In genomic region chr12:65810036-65810435, GRCh38 we compare ENCODE assay signal across 18 cellular contexts. TPM values are rescaled to one million over a fixed set of nuclear protein-coding genes. Genes with fewer than 3 reads are reported as not detected.
DNase-seq lines count a peak whose midpoint lies in the region; ATAC-seq and TF ChIP-seq lines count a peak whose summit lies in the region.
"Had no signal": no experiment of that assay in that cellular context is flagged by ENCODE, and none has a peak within 500 bp of the region (broad histone marks: within the 10 kb centered on the region; RNA-seq: fewer than 3 reads in every experiment).

No MANE protein-coding gene starts in this region.

- peaks cover 39% of the 10 kb centered on the region for H3K4me1 ChIP-seq in adipocyte (ENCODE audit: control insufficient read depth, insufficient read depth, low read length)
- H3K4me1 ChIP-seq in GM23338 (ENCODE audit: insufficient read depth) = peaks cover 15% of the 10 kb centered on the region

- ATAC-seq in GM19452 (IDR thresholded peaks at IDR 0.05; ENCODE audit: unreplicated experiment) = no peak
- ATAC-seq in GM21447 (IDR thresholded peaks at IDR 0.05; ENCODE audit: unreplicated experiment) = no peak
- ATAC-seq in GM23338 = no peak
- ATAC-seq: HCT116, PC-3 had no signal

- H3K79me2 ChIP-seq in GM23338 (replicated peaks; ENCODE audit: insufficient read depth) = no peaks in the 10 kb centered on the region

- no peaks in the 10 kb centered on the region for H3K9me2 ChIP-seq in GM23338 (ENCODE audit: insufficient read depth)

- no peak overlapping the region for H3K4me2 ChIP-seq in GM23338

- H3K4me3 ChIP-seq in AG09309 (ENCODE audit: control insufficient read depth, low read depth, low read length) = no peak overlapping the region
- no peak overlapping the region for H3K4me3 ChIP-seq in adipocyte (ENCODE audit: low read length)
- no peak overlapping the region for H3K4me3 ChIP-seq in foreskin fibroblast (ENCODE audit: low read depth in 1 of 2, low read length in 2 of 2)
- no peak overlapping the region for H3K4me3 ChIP-seq in GM23338

- no peaks in the 10 kb centered on the region for H3K36me3 Mint-ChIP-seq in GM23338 (ENCODE audit: low read depth)
- H3K36me3 Mint-ChIP-seq: CD8-positive, alpha-beta memory T cell had no signal

- H3K27me3 Mint-ChIP-seq in GM23338 (ENCODE audit: insufficient read depth, low read depth, poor library complexity) = peaks cover 4% of the 10 kb centered on the region

- H3K4me3 Mint-ChIP-seq in GM23338 = no peak overlapping the region
- H3K4me3 Mint-ChIP-seq: CD8-positive, alpha-beta memory T cell had no signal

- peak; percentile 55 for DNase-seq in AG09309 (ENCODE audit: low read depth)
- DNase-seq in HCEC 1CT = peak; percentile 59
- peak; percentile 78 for DNase-seq in adipocyte (ENCODE audit: low read depth)
- peak; percentile 67 to 87 for DNase-seq in foreskin fibroblast
- no peak for DNase-seq in activated CD4-positive, alpha-beta T cell treated with anti-CD3 and anti-CD28 coated beads, Interleukin-2, amount 50 U/mL, for 1 hour
- DNase-seq in GM23338 (ENCODE audit: low spot score) = no peak
- DNase-seq: CD8-positive, alpha-beta memory T cell; DMS 273 treated with DMSO at 0.1 percent for 48 hours; KBM-7; MM.1S; NCI-H1105; NCI-H1694 treated with DMSO at 0.1 percent for 48 hours; NCI-H446 treated with DMSO at 0.1 percent for 48 hours; NCI-H748 treated with DMSO at 0.1 percent for 48 hours; PC-3 had no signal

- H3F3A ChIP-seq in GM23338 (replicated peaks; ENCODE audit: low read depth) = no peaks in the 10 kb centered on the region

- H3K27ac Mint-ChIP-seq in GM23338 = no peak overlapping the region
- H3K27ac Mint-ChIP-seq: CD8-positive, alpha-beta memory T cell had no signal

- no peaks in the 10 kb centered on the region; the same call in 2 of the 3 replicates for H3K9me3 Mint-ChIP-seq in GM23338

- no peak overlapping the region for H3K9ac ChIP-seq in adipocyte (ENCODE audit: low read length)

- H3K27me3 ChIP-seq in adipocyte (replicated peaks; ENCODE audit: control insufficient read depth, insufficient read depth, low read length) = no peaks in the 10 kb centered on the region
- H3K27me3 ChIP-seq in GM23338 (ENCODE audit: insufficient read depth) = no peaks in the 10 kb centered on the region

- H3K36me3 ChIP-seq in adipocyte (ENCODE audit: control insufficient read depth, insufficient read depth, low read length, severe bottlenecking) (no peaks in the 10 kb centered on the region), GM23338 (ENCODE audit: insufficient read depth) (no peaks in the 10 kb centered on the region)

- H3K27ac ChIP-seq in GM23338 (ENCODE audit: low read depth) = no peak overlapping the region

- no peaks in the 10 kb centered on the region for H3K9me3 ChIP-seq in adipocyte (ENCODE audit: control insufficient read depth, low read length)

- no peaks in the 10 kb centered on the region for H4K20me1 ChIP-seq in GM23338 (replicated peaks; ENCODE audit: insufficient read depth)

- TF ChIP-seq CTCF in AG09309 (IDR thresholded peaks at IDR 0.05; ENCODE audit: control insufficient read depth, insufficient read depth, low read depth, low read length, missing control alignments) = no peak
- no peak for TF ChIP-seq CTCF in foreskin fibroblast (IDR thresholded peaks at IDR 0.05; ENCODE audit: low read depth, low read length)
- no peak for TF ChIP-seq CTCF in GM23338 (conservative IDR thresholded peaks at IDR 0.05; ENCODE audit: low read depth in 2 of 2)

- peaks cover 18% of the 10 kb centered on the region; the same call in 2 of the 3 replicates for H3K4me1 Mint-ChIP-seq in GM23338
- H3K4me1 Mint-ChIP-seq: CD8-positive, alpha-beta memory T cell had no signal

- no peak overlapping the region for H2AFZ ChIP-seq in GM23338

TF ChIP-seq in GM23338, 12 proteins besides CTCF, POLR2A, EP300 and RAD21 (continues in another document):
- TF ChIP-seq ETS1 (IDR thresholded peaks at IDR 0.05) (no peak), NANOG (IDR thresholded peaks at IDR 0.05; ENCODE audit: borderline replicate concordance) (no peak), JUNB (IDR thresholded peaks at IDR 0.05; ENCODE audit: unreplicated experiment) (no peak), EZH2 (IDR thresholded peaks at IDR 0.05; ENCODE audit: low read depth, unreplicated experiment) (no peak), ZNF331 (CRISPR knock-in tag; IDR thresholded peaks at IDR 0.05; ENCODE audit: low read depth) (no peak), EZH2phosphoT487 (IDR thresholded peaks at IDR 0.05; ENCODE audit: unreplicated experiment) (no peak), ZNF462 (CRISPR knock-in tag; IDR thresholded peaks at IDR 0.05) (no peak), STAT1 (IDR thresholded peaks at IDR 0.05; ENCODE audit: unreplicated experiment) (no peak), POLR2AphosphoS5 (IDR thresholded peaks at IDR 0.05; ENCODE audit: low read depth) (no peak), CREB1 (CRISPR knock-in tag; IDR thresholded peaks at IDR 0.05; ENCODE audit: low read depth) (no peak)

RNA-seq across cellular contexts. Expression of gene HMGA2, which starts 14.2 kb away (rescaled TPM):
- total RNA-seq in GM23338 (2014; rRNA removed; shearing (Covaris generic)) = 86.0 and 94.8 TPM in 2 replicates
- polyA plus RNA-seq in GM23338 (2016; fragmentation: Nextera tagmentation; extraction: Ambion mirVana) = 43.9 and 50.4 TPM in 2 replicates
- total RNA-seq: CD8-positive, alpha-beta memory T cell had no signal
- polyA plus RNA-seq: CD8-positive, alpha-beta memory T cell had no signal

Comparison
In these comparisons a context has a peak if more than half of its experiments do, and no peak if none do; other contexts are left out.
1. DNase-seq: peak in AG09309 (single experiment), HCEC 1CT (single experiment), adipocyte (single experiment) and foreskin fibroblast (2 of 2); none in activated CD4-positive, alpha-beta T cell treated with anti-CD3 and anti-CD28 coated beads, Interleukin-2, amount 50 U/mL, for 1 hour (single experiment) and GM23338 (single experiment).